ENCODE assay signal across 1 cellular context in genomic region chr17:15999141-15999973, GRCh38.
TF ChIP-seq lines count a peak whose summit lies in the region.

TSS of gene TTC19 (plus strand) at chr17:15999824. CDS start at chr17:15999849, 25 bp downstream.
TSS of gene ZSWIM7 (minus strand) at chr17:15999704. CDS start at chr17:15999594, 110 bp downstream.

TF ChIP-seq in K562, 482 proteins besides CTCF, POLR2A, EP300 and RAD21 (continued from another document and continues in another):
- peak; percentile 79 for TF ChIP-seq HNRNPLL (IDR thresholded peaks at IDR 0.05; ENCODE audit: low read depth, low read length, poor library complexity, severe bottlenecking)
- no peak for TF ChIP-seq GATAD2A (IDR thresholded peaks at IDR 0.05)
- no peak for TF ChIP-seq SMC3 (conservative IDR thresholded peaks at IDR 0.05; ENCODE audit: insufficient read depth, low read depth, low read length)
- TF ChIP-seq RBM15 (IDR thresholded peaks at IDR 0.05; ENCODE audit: insufficient read depth, low read length): no peak
- no peak for TF ChIP-seq ELF2 (CRISPR knock-in tag; IDR thresholded peaks at IDR 0.05)
- peak; percentile 26; the same call in 1 of the 2 replicates for TF ChIP-seq TCF3 (CRISPR knock-in tag; IDR thresholded peaks at IDR 0.05)
- 0 out of 2 replicates have a peak, but pooled peaks have one; percentile 56 for TF ChIP-seq ZNF589 (CRISPR knock-in tag; IDR thresholded peaks at IDR 0.05; ENCODE audit: low read depth)
- no peak for TF ChIP-seq ILF3 (IDR thresholded peaks at IDR 0.05; ENCODE audit: borderline replicate concordance)
- peak; percentile 66 for TF ChIP-seq POLR2AphosphoS5 (IDR thresholded peaks at IDR 0.05; ENCODE audit: control insufficient read depth, insufficient read depth, low read depth, low read length)
- TF ChIP-seq TCF15 (CRISPR knock-in tag; IDR thresholded peaks at IDR 0.05): no peak
- no peak for TF ChIP-seq ZNF133 (CRISPR knock-in tag; IDR thresholded peaks at IDR 0.05)
- TF ChIP-seq CGGBP1 (CRISPR knock-in tag; IDR thresholded peaks at IDR 0.05): no peak
- TF ChIP-seq RBM22 (IDR thresholded peaks at IDR 0.05; ENCODE audit: low read depth, low read length, poor library complexity, severe bottlenecking): no peak
- peak; percentile 49; the same call in 1 of the 2 replicates for TF ChIP-seq MBD2 (IDR thresholded peaks at IDR 0.05; ENCODE audit: borderline replicate concordance, low read depth)
- no peak for TF ChIP-seq MTF1 (CRISPR knock-in tag; IDR thresholded peaks at IDR 0.05; ENCODE audit: borderline replicate concordance)
- TF ChIP-seq ZNF134 (CRISPR knock-in tag; conservative IDR thresholded peaks at IDR 0.05): no peak
- TF ChIP-seq POLR2G (IDR thresholded peaks at IDR 0.05; ENCODE audit: low read depth, low read length): peak; percentile 98
- no peak for TF ChIP-seq ZSCAN29 (IDR thresholded peaks at IDR 0.05)
- TF ChIP-seq ZBTB2 (IDR thresholded peaks at IDR 0.05): peak; percentile 88
- peak; percentile 85 for TF ChIP-seq ATF1 (CRISPR knock-in tag; IDR thresholded peaks at IDR 0.05)
- peak; percentile 98 for TF ChIP-seq ATF1 (tag; IDR thresholded peaks at IDR 0.05)
- TF ChIP-seq NFIX (CRISPR knock-in tag; IDR thresholded peaks at IDR 0.05; ENCODE audit: low read depth): no peak
- TF ChIP-seq MEF2D (tag; conservative IDR thresholded peaks at IDR 0.05; ENCODE audit: low read depth): no peak
- TF ChIP-seq ZNF280A (IDR thresholded peaks at IDR 0.05; ENCODE audit: low read depth, partially characterized antibody): no peak
- TF ChIP-seq ZNF175 (CRISPR knock-in tag; IDR thresholded peaks at IDR 0.05; ENCODE audit: low read depth): no peak
- TF ChIP-seq TRIM25 (IDR thresholded peaks at IDR 0.05; ENCODE audit: borderline replicate concordance): no peak
- TF ChIP-seq RBM39 (optimal IDR thresholded peaks at IDR 0.05; ENCODE audit: low read depth, low read length): no peak
- TF ChIP-seq ZNF184 (CRISPR knock-in tag; IDR thresholded peaks at IDR 0.05): no peak
- TF ChIP-seq TSHZ1 (CRISPR knock-in tag; IDR thresholded peaks at IDR 0.05): no peak
- TF ChIP-seq ZHX1 (conservative IDR thresholded peaks at IDR 0.05; ENCODE audit: low read length): no peak
- no peak for TF ChIP-seq SETDB1 (IDR thresholded peaks at IDR 0.05; ENCODE audit: low read length)
- TF ChIP-seq SNAPC5 (CRISPR knock-in tag; IDR thresholded peaks at IDR 0.05): no peak
- TF ChIP-seq ZNF444 (CRISPR knock-in tag; IDR thresholded peaks at IDR 0.05): no peak
- TF ChIP-seq FOXP4 (CRISPR knock-in tag; IDR thresholded peaks at IDR 0.05; ENCODE audit: borderline replicate concordance): peak; percentile 56; the same call in 1 of the 2 replicates
- TF ChIP-seq FOXJ3 (CRISPR knock-in tag; IDR thresholded peaks at IDR 0.05): no peak
- TF ChIP-seq RUNX1 (IDR thresholded peaks at IDR 0.05; ENCODE audit: low read depth): no peak
- no peak for TF ChIP-seq U2AF1 (optimal IDR thresholded peaks at IDR 0.05; ENCODE audit: low read depth, low read length)
- no peak for TF ChIP-seq ZFPM2 (CRISPR knock-in tag; IDR thresholded peaks at IDR 0.05)
- TF ChIP-seq NCOA6 (IDR thresholded peaks at IDR 0.05): peak; percentile 75; the same call in 1 of the 2 replicates
- TF ChIP-seq TAF7 (tag; IDR thresholded peaks at IDR 0.05): 0 out of 2 replicates have a peak, but pooled peaks have one; percentile 13
- no peak for TF ChIP-seq MAFF (IDR thresholded peaks at IDR 0.05; ENCODE audit: low read length)
- peak in 1 of 2 experiments; percentile 82; a peak in 1 of 4 replicates for TF ChIP-seq TBL1XR1 (IDR thresholded peaks at IDR 0.05; ENCODE audit: low read length in 2 of 2)
- peak; percentile 98 for TF ChIP-seq CXXC5 (CRISPR knock-in tag; IDR thresholded peaks at IDR 0.05)
- peak; percentile 53; the same call in 1 of the 2 replicates for TF ChIP-seq JUN (IDR thresholded peaks at IDR 0.05; ENCODE audit: borderline replicate concordance, low read depth, low read length)
- peak; percentile 93; the same call in 1 of the 2 replicates for TF ChIP-seq JUN (CRISPR knock-in tag; IDR thresholded peaks at IDR 0.05; ENCODE audit: borderline replicate concordance)
- no peak for TF ChIP-seq ARID3B (CRISPR knock-in tag; IDR thresholded peaks at IDR 0.05; ENCODE audit: borderline replicate concordance)
- no peak for TF ChIP-seq SMAD2 (IDR thresholded peaks at IDR 0.05; ENCODE audit: low read depth, low read length)
- TF ChIP-seq TSC22D4 (tag; IDR thresholded peaks at IDR 0.05): no peak
- TF ChIP-seq PHB2 (IDR thresholded peaks at IDR 0.05; ENCODE audit: low read depth): no peak
- no peak for TF ChIP-seq ZC3H4 (CRISPR knock-in tag; IDR thresholded peaks at IDR 0.05; ENCODE audit: borderline replicate concordance)
- no peak for TF ChIP-seq ZNF140 (CRISPR knock-in tag; IDR thresholded peaks at IDR 0.05)
- no peak for TF ChIP-seq FOXK1 (CRISPR knock-in tag; IDR thresholded peaks at IDR 0.05; ENCODE audit: borderline replicate concordance)
- TF ChIP-seq PHF21A (IDR thresholded peaks at IDR 0.05; ENCODE audit: borderline replicate concordance, low read depth): peak; percentile 47; the same call in 1 of the 2 replicates
